In genomic region chr22:23207786-23208325, GRCh38 we compare ENCODE assay signal across 12 cellular contexts.
A peak's percentile ranks its signal among the peaks of the same experiment; 100 is the strongest.
DNase-seq lines count a peak whose midpoint lies in the region; ATAC-seq and FAIRE-seq lines count a peak whose summit lies in the region.
"Had no signal": no experiment of that assay in that cellular context is flagged by ENCODE, and none has a peak within 500 bp of the region (broad histone marks: within the 10 kb centered on the region; RNA-seq: fewer than 3 reads in every experiment).

No MANE protein-coding gene starts in this region.

- H4K20me1 ChIP-seq in BLaER1 = peaks cover 100% of the 10 kb centered on the region

- H3K27me3 ChIP-seq in BLaER1 = no peaks in the 10 kb centered on the region

- H3K36me3 ChIP-seq in BLaER1 (peaks cover 60% of the 10 kb centered on the region), KOPT-K1 (ENCODE audit: insufficient read depth, low read length) (peaks cover 41% of the 10 kb centered on the region)

- DNase-seq in NCI-H748 treated with DMSO at 0.1 percent for 48 hours (lab: John Stamatoyannopoulos, UW) (peak; percentile 12), MV-4-11 (lab: John Stamatoyannopoulos, UW) (no peak), COLO829 (ENCODE audit: low spot score) (no peak), midbrain (lab: John Stamatoyannopoulos, UW) (no peak)
- DNase-seq: dermis blood vessel endothelial cell; NCI-H1436; nucleus accumbens; stimulated activated CD8-positive, alpha-beta memory T cell treated with anti-CD3 and anti-CD28 coated beads, Interleukin-4, amount 100 ng/mL, for 48 hours had no signal

- H3K9me3 ChIP-seq in BLaER1 (no peaks in the 10 kb centered on the region), KOPT-K1 (ENCODE audit: insufficient read depth, low read length, poor library complexity, severe bottlenecking) (no peaks in the 10 kb centered on the region)

- peak overlapping the region; percentile 44; the same call in 1 of the 2 replicates for H3K9ac ChIP-seq in BLaER1

- H3K4me3 ChIP-seq in BLaER1 = no peak overlapping the region

- H3K4me2 ChIP-seq in BLaER1 = peak overlapping the region; percentile 97

- ATAC-seq in HG03520 (IDR thresholded peaks at IDR 0.05; ENCODE audit: unreplicated experiment) = no peak

- FAIRE-seq in islet of Langerhans (lab: Jason Lieb, UNC) = peak; percentile 83

- H3K4me1 ChIP-seq in BLaER1 = peaks cover 91% of the 10 kb centered on the region

- H3K27ac ChIP-seq in BLaER1 = peak overlapping the region; percentile 23
- H3K27ac ChIP-seq in KOPT-K1 (ENCODE audit: low read depth, low read length, poor library complexity, severe bottlenecking) = peak overlapping the region; percentile 9
